In genomic region chr11:73333626-73334199, GRCh38 we compare ENCODE assay signal across 12 cellular contexts. TPM values are rescaled to one million over a fixed set of nuclear protein-coding genes. Genes with fewer than 3 reads are reported as not detected.
DNase-seq lines count a peak whose midpoint lies in the region; ATAC-seq, FAIRE-seq and TF ChIP-seq lines count a peak whose summit lies in the region.
"Had no signal": no experiment of that assay in that cellular context is flagged by ENCODE, and none has a peak within 500 bp of the region (broad histone marks: within the 10 kb centered on the region; RNA-seq: fewer than 3 reads in every experiment).

No MANE protein-coding gene starts in this region.

- intact Hi-C loops in right lobe of liver (cut with DNase I): no loop called here

- peak overlapping the region; percentile 91 for H3K27ac Mint-ChIP-seq in astrocyte (ENCODE audit: unreplicated experiment)
- no peak overlapping the region for H3K27ac Mint-ChIP-seq in T-helper 2 cell treated with Interferon-gamma antibody and Interleukin-4, amounts not matched to agents 5 μg/mL and 100 μg/mL, for 36 hours
- H3K27ac Mint-ChIP-seq: immature natural killer cell had no signal

- peaks cover 62% of the 10 kb centered on the region for H3K4me1 Mint-ChIP-seq in astrocyte (ENCODE audit: low read depth, unreplicated experiment)
- H3K4me1 Mint-ChIP-seq in T-helper 2 cell treated with Interferon-gamma antibody and Interleukin-4, amounts not matched to agents 5 μg/mL and 100 μg/mL, for 36 hours (ENCODE audit: low read depth): no peaks in the 10 kb centered on the region
- H3K4me1 Mint-ChIP-seq: CD4-positive, alpha-beta memory T cell; immature natural killer cell had no signal

- DNase-seq in ELR (ENCODE audit: low read depth): peak; percentile 57
- no peak for DNase-seq in astrocyte (ENCODE audit: low read depth)
- no peak for DNase-seq in right lobe of liver
- no peak for DNase-seq in erythroblast (lab: John Stamatoyannopoulos, UW)
- no peak for DNase-seq in superior temporal gyrus (ENCODE audit: extremely low spot score)
- no peak for DNase-seq in T-helper 2 cell treated with Interferon-gamma antibody and Interleukin-4, amounts not matched to agents 5 μg/mL and 100 μg/mL, for 36 hours (ENCODE audit: low spot score)
- DNase-seq: CD4-positive, alpha-beta memory T cell; immature natural killer cell; KG1; NCI-H2081 treated with DMSO at 0.1 percent for 48 hours had no signal

- peak overlapping the region; percentile 80 for H3K4me2 ChIP-seq in astrocyte (ENCODE audit: low read length)

- ATAC-seq in right lobe of liver (no peak), HG03442 (IDR thresholded peaks at IDR 0.05; ENCODE audit: unreplicated experiment) (no peak)

- TF ChIP-seq CTCF in astrocyte (IDR thresholded peaks at IDR 0.05; ENCODE audit: insufficient read depth, low read depth, low read length): no peak
- no peak for TF ChIP-seq CTCF in right lobe of liver (IDR thresholded peaks at IDR 0.05)

- H3K9me3 ChIP-seq in astrocyte (ENCODE audit: insufficient read depth, low read depth, low read length) (no peaks in the 10 kb centered on the region), right lobe of liver (no peaks in the 10 kb centered on the region), stomach smooth muscle (ENCODE audit: control insufficient read depth in 2 of 2, low read length in 2 of 2) (no peaks in the 10 kb centered on the region)

- peaks cover under 1% of the 10 kb centered on the region for H3K36me3 Mint-ChIP-seq in astrocyte (ENCODE audit: low read depth, unreplicated experiment)
- no peaks in the 10 kb centered on the region for H3K36me3 Mint-ChIP-seq in T-helper 2 cell treated with Interferon-gamma antibody and Interleukin-4, amounts not matched to agents 5 μg/mL and 100 μg/mL, for 36 hours (ENCODE audit: low read depth)
- H3K36me3 Mint-ChIP-seq: CD4-positive, alpha-beta memory T cell; immature natural killer cell had no signal

- H3K4me3 Mint-ChIP-seq in astrocyte (ENCODE audit: unreplicated experiment): peak overlapping the region; percentile 67
- no peak overlapping the region for H3K4me3 Mint-ChIP-seq in T-helper 2 cell treated with Interferon-gamma antibody and Interleukin-4, amounts not matched to agents 5 μg/mL and 100 μg/mL, for 36 hours
- H3K4me3 Mint-ChIP-seq: immature natural killer cell had no signal

- H3K27me3 Mint-ChIP-seq in astrocyte (ENCODE audit: low read depth, unreplicated experiment): no peaks in the 10 kb centered on the region
- peaks cover 7% of the 10 kb centered on the region for H3K27me3 Mint-ChIP-seq in T-helper 2 cell treated with Interferon-gamma antibody and Interleukin-4, amounts not matched to agents 5 μg/mL and 100 μg/mL, for 36 hours (ENCODE audit: low read depth)

- H3K79me2 ChIP-seq in astrocyte (ENCODE audit: insufficient read depth, low read length): peaks cover 85% of the 10 kb centered on the region

- H3K27ac ChIP-seq in astrocyte (ENCODE audit: low read depth, low read length) (peak overlapping the region; percentile 74), right lobe of liver (peak overlapping the region in 2 of 3 donors; percentile 10 to 37), stomach smooth muscle (ENCODE audit: low read length) (peak overlapping the region; percentile 80)

- H3K36me3 ChIP-seq in astrocyte (ENCODE audit: insufficient read depth, low read length): peaks cover 7% of the 10 kb centered on the region
- H3K36me3 ChIP-seq in right lobe of liver: no peaks in the 10 kb centered on the region
- H3K36me3 ChIP-seq in stomach smooth muscle (ENCODE audit: control insufficient read depth in 2 of 2, insufficient read depth in 2 of 2, low read length in 2 of 2): peaks cover 0 to 2% of the 10 kb centered on the region in 2 donors

- H3K4me3 ChIP-seq in astrocyte (ENCODE audit: insufficient read depth, low read depth, low read length) (no peak overlapping the region), right lobe of liver (no peak overlapping the region), stomach smooth muscle (ENCODE audit: low read length in 2 of 2) (peak overlapping the region in 1 of 2 donors; percentile 35)

- no peak for FAIRE-seq in astrocyte (lab: Jason Lieb, UNC)

- H4K20me1 ChIP-seq in astrocyte (ENCODE audit: insufficient read depth, low read length): peaks cover 89% of the 10 kb centered on the region

- H3K9me3 Mint-ChIP-seq in astrocyte (ENCODE audit: unreplicated experiment): no peaks in the 10 kb centered on the region
- no peaks in the 10 kb centered on the region for H3K9me3 Mint-ChIP-seq in T-helper 2 cell treated with Interferon-gamma antibody and Interleukin-4, amounts not matched to agents 5 μg/mL and 100 μg/mL, for 36 hours
- H3K9me3 Mint-ChIP-seq: CD4-positive, alpha-beta memory T cell; immature natural killer cell had no signal

- H3K27me3 ChIP-seq in astrocyte (ENCODE audit: insufficient read depth, low read length): no peaks in the 10 kb centered on the region
- no peaks in the 10 kb centered on the region for H3K27me3 ChIP-seq in right lobe of liver
- H3K27me3 ChIP-seq in stomach smooth muscle (ENCODE audit: control insufficient read depth in 1 of 2, insufficient read depth in 2 of 2, low read length in 2 of 2): no peaks in the 10 kb centered on the region

- 83% methylated on average over 1 of the region's 3 CpGs for WGBS in right lobe of liver (ENCODE audit: insufficient coverage, low coverage, low lambda C conversion rate, missing lambda C conversion rate)

- H3K9ac ChIP-seq in astrocyte (ENCODE audit: low read length) (peak overlapping the region; percentile 75), stomach smooth muscle (ENCODE audit: low read length in 2 of 2) (peak overlapping the region; percentile 21 to 42)

- no peak for TF ChIP-seq POLR2A in right lobe of liver (IDR thresholded peaks at IDR 0.05)
- TF ChIP-seq POLR2A in erythroblast (IDR thresholded peaks at IDR 0.05; ENCODE audit: low read length): no peak

- no peak overlapping the region for H2AFZ ChIP-seq in astrocyte (ENCODE audit: low read depth, low read length)

- H3K4me1 ChIP-seq in astrocyte (ENCODE audit: insufficient read depth, low read length) (peaks cover 57% of the 10 kb centered on the region), right lobe of liver (no peaks in the 10 kb centered on the region), stomach smooth muscle (ENCODE audit: control insufficient read depth, insufficient read depth, low read length) (peaks cover 75% of the 10 kb centered on the region)

RNA-seq across cellular contexts. Expression of gene ARHGEF17, which starts 25.6 kb away (rescaled TPM):
- 59.7 and 66.4 TPM in 2 replicates for total RNA-seq in astrocyte
- total RNA-seq in right lobe of liver: 1 to 10 TPM; 4.6 to 7.3 (median 5.4) TPM

RNA-seq across cellular contexts. Expression of gene RELT, which starts 42.5 kb away (rescaled TPM):
- 3.6 and 5.2 TPM in 2 replicates for total RNA-seq in astrocyte
- 1 to 10 TPM in 5 of 6 experiments, under 1 TPM in 1; 0.81 to 5.4 (median 1.6) TPM for total RNA-seq in right lobe of liver

Comparison
In these comparisons a context has a peak if more than half of its experiments do, and no peak if none do; other contexts are left out.
1. H3K27ac ChIP-seq: peak in every context shown above with its lines; median percentile 80 in stomach smooth muscle; 74 in astrocyte; 24 in right lobe of liver.